ENCODE assay signal across 21 cellular contexts in genomic region chr19:50889638-50890037, GRCh38. TPM values are rescaled to one million over a fixed set of nuclear protein-coding genes. Genes with fewer than 3 reads are reported as not detected.
DNase-seq lines count a peak whose midpoint lies in the region; ATAC-seq and TF ChIP-seq lines count a peak whose summit lies in the region.
"Had no signal": no experiment of that assay in that cellular context is flagged by ENCODE, and none has a peak within 500 bp of the region (broad histone marks: within the 10 kb centered on the region; RNA-seq: fewer than 3 reads in every experiment).

No MANE protein-coding gene starts in this region.

- H3K9me3 ChIP-seq in mucosa of descending colon (no peaks in the 10 kb centered on the region), transverse colon (no peaks in the 10 kb centered on the region)
- H3K9me3 ChIP-seq: SJSA1 had no signal

- CTCF ChIA-PET in GM10248 (lab: Yijun Ruan, JAX): interaction anchor here (1.7 to 1.9 kb wide), 2 partner anchors 17 to 32 kb away, joined by 4 to 10 read pairs; partner anchors contain the start of gene KLK2

- H3K27ac ChIP-seq in transverse colon: peak overlapping the region in 3 of 4 donors; percentile 31 to 38 (median 34)
- H3K27ac ChIP-seq: SJSA1 had no signal

- H3K4me3 ChIP-seq in mucosa of descending colon (no peak overlapping the region), transverse colon (no peak overlapping the region)
- H3K4me3 ChIP-seq: SJSA1 had no signal

- H3K27me3 ChIP-seq in transverse colon: no peaks in the 10 kb centered on the region
- H3K27me3 ChIP-seq: SJSA1 had no signal

- no peak for TF ChIP-seq CTCF in mucosa of descending colon (IDR thresholded peaks at IDR 0.05)
- no peak for TF ChIP-seq CTCF in transverse colon (IDR thresholded peaks at IDR 0.05)
- no peak for TF ChIP-seq CTCF in GM10248 (IDR thresholded peaks at IDR 0.05; ENCODE audit: control extremely low read depth, extremely low read depth, low read depth, missing control alignments)

- no peak for TF ChIP-seq EP300 in transverse colon (IDR thresholded peaks at IDR 0.05; ENCODE audit: low read depth)

- WGBS in transverse colon (ENCODE audit: low coverage in 1 of 2), 2 donors: 33% methylated on average over 3 of the region's 3 CpGs; no CpG with 5 or more reads in 1 of the 2 donors

- ATAC-seq in mucosa of descending colon: peak; percentile 81
- no peak for ATAC-seq in GM19397 (IDR thresholded peaks at IDR 0.05; ENCODE audit: unreplicated experiment)
- ATAC-seq: Right ventricle myocardium inferior had no signal

- no peaks in the 10 kb centered on the region for H3K4me1 ChIP-seq in mucosa of descending colon (ENCODE audit: low read depth)
- peaks cover 2 to 9% (median 4%) of the 10 kb centered on the region in 4 donors for H3K4me1 ChIP-seq in transverse colon
- H3K4me1 ChIP-seq: SJSA1 had no signal

- in situ Hi-C loops in transverse colon (cut with MboI; ENCODE audit: low pct_ligation_motif_present in 1 of 4, low pct_unique_long_range_greater_than_20kb in 1 of 4, low sequenced_read_pairs in 3 of 4): no loop called here

- no peak for TF ChIP-seq POLR2A in transverse colon (IDR thresholded peaks at IDR 0.05)

- POLR2A ChIA-PET in GM10248 (lab: Yijun Ruan, JAX): interaction anchor here (0.6 kb wide), 1 partner anchor 100 kb away, joined by 4 read pairs; no protein-coding TSS in a partner anchor

- DNase-seq in NCI-H2196 (lab: John Stamatoyannopoulos, UW; ENCODE audit: unreplicated experiment) (peak; percentile 25), NCI-H2196 treated with DMSO at 0.1 percent for 48 hours (lab: John Stamatoyannopoulos, UW; ENCODE audit: unreplicated experiment) (no peak), RPMI7951 (ENCODE audit: low read depth) (peak; percentile 32), mucosa of descending colon (peak in 1 of 3 donors; percentile 30), transverse colon (no peak), GM10248 (ENCODE audit: extremely low spot score) (no peak), cardiac septum (ENCODE audit: low spot score) (no peak)
- DNase-seq: 8988T, KG1, NCI-H1105, NCI-H146, NCI-H2029, NCI-H345, NCI-H524, NCI-H774 had no signal

- intact Hi-C loops in mucosa of descending colon (cut with DNase I, micrococcal nuclease): no loop called here
- intact Hi-C loops in transverse colon (cut with DNase I; ENCODE audit: low total_unique reads): no loop called here
- intact Hi-C loops in cardiac septum (cut with DNase I): no loop called here

- H3K36me3 ChIP-seq in mucosa of descending colon (ENCODE audit: low read depth) (no peaks in the 10 kb centered on the region), transverse colon (no peaks in the 10 kb centered on the region)
- H3K36me3 ChIP-seq: SJSA1 had no signal

RNA-seq across cellular contexts. Expression of gene KLK2, which starts 16.4 kb away (rescaled TPM):
- not detected in 2 replicates for total RNA-seq in RPMI7951 (2014; rRNA removed; shearing (Covaris generic))
- under 1 TPM in 1 of 3 donors, not detected in 2; 0.43 TPM for total RNA-seq in mucosa of descending colon
- 1 to 10 TPM in 1 of 4 donors, not detected in 3; 3.8 TPM for total RNA-seq in transverse colon
- total RNA-seq in cardiac septum: not detected
- total RNA-seq: H4, OCI-LY7, Right ventricle myocardium inferior, SJSA1 had no signal

RNA-seq across cellular contexts. Expression of gene KLK4, which starts 21.6 kb away (rescaled TPM):
- total RNA-seq in RPMI7951 (2014; rRNA removed; shearing (Covaris generic)): not detected in 2 replicates
- total RNA-seq in mucosa of descending colon (1 to 10 TPM; 1.1 to 3.4 (median 1.4) TPM), transverse colon (1 to 10 TPM in 1 of 4 donors, not detected in 3; 3.0 TPM), cardiac septum (not detected)
- total RNA-seq: Daoy, H4, OCI-LY7, Right ventricle myocardium inferior, SJSA1 had no signal

RNA-seq across cellular contexts. Expression of gene KLK3, which starts 34.9 kb away (rescaled TPM):
- not detected in 2 replicates for total RNA-seq in RPMI7951 (2014; rRNA removed; shearing (Covaris generic))
- total RNA-seq in mucosa of descending colon (1 to 10 TPM; 3.7 to 9.0 (median 4.8) TPM), transverse colon (10 to 100 TPM in 1 of 4 donors, 1 to 10 TPM in 3; 2.9 to 66.9 (median 4.9) TPM), cardiac septum (not detected)
- total RNA-seq: Daoy, H4, OCI-LY7, Right ventricle myocardium inferior, SJSA1 had no signal

RNA-seq across cellular contexts. Expression of gene KLK15, which starts 56.3 kb away (rescaled TPM):
- total RNA-seq in RPMI7951 (2014; rRNA removed; shearing (Covaris generic)): not detected in 2 replicates
- 1 to 10 TPM in 2 of 3 donors, under 1 TPM in 1; 0.92 to 3.3 (median 2.3) TPM for total RNA-seq in mucosa of descending colon
- total RNA-seq in transverse colon: 1 to 10 TPM in 2 of 4 donors, not detected in 2; 1.3 to 3.8 TPM
- not detected for total RNA-seq in cardiac septum
- total RNA-seq: Daoy, H4, OCI-LY7, Right ventricle myocardium inferior, SJSA1 had no signal

Comparison
In these comparisons a context has a peak if more than half of its experiments do, and no peak if none do; other contexts are left out.
1. DNase-seq: peak in NCI-H2196 (single experiment) and RPMI7951 (single experiment); none in NCI-H2196 treated with DMSO at 0.1 percent for 48 hours (single experiment), transverse colon (single experiment), GM10248 (single experiment) and cardiac septum (single experiment).